ENCODE assay signal across 1 cellular context in genomic region chr1:25019351-25020172, GRCh38.
TF ChIP-seq lines count a peak whose summit lies in the region.

No MANE protein-coding gene starts in this region.

TF ChIP-seq in HEK293, 187 proteins besides CTCF, POLR2A, EP300 and RAD21 (continued from another document):
- TF ChIP-seq ZNF513 (tag by site-specific recombination; IDR thresholded peaks at IDR 0.05), result no peak
- no peak for TF ChIP-seq SP7 (tag by site-specific recombination; IDR thresholded peaks at IDR 0.05)
- TF ChIP-seq GLIS2 (tag by site-specific recombination; IDR thresholded peaks at IDR 0.05), result no peak
- no peak for TF ChIP-seq ZBTB49 (tag by site-specific recombination; IDR thresholded peaks at IDR 0.05; ENCODE audit: low read depth)
- TF ChIP-seq ZBTB17 (tag by site-specific recombination; IDR thresholded peaks at IDR 0.05), result no peak
- no peak for TF ChIP-seq ZNF837 (tag by site-specific recombination; IDR thresholded peaks at IDR 0.05)
- no peak for TF ChIP-seq ZNF274 (IDR thresholded peaks at IDR 0.05; ENCODE audit: low read length)
- 0 out of 2 replicates have a peak, but pooled peaks have one; percentile 8 for TF ChIP-seq ZNF274 (tag by site-specific recombination; IDR thresholded peaks at IDR 0.05; ENCODE audit: borderline replicate concordance)
- TF ChIP-seq ZNF266 (tag by site-specific recombination; IDR thresholded peaks at IDR 0.05; ENCODE audit: low read depth), result no peak
- TF ChIP-seq ZNF202 (tag by site-specific recombination; IDR thresholded peaks at IDR 0.05; ENCODE audit: borderline replicate concordance), result no peak
- TF ChIP-seq TCF7L2 (IDR thresholded peaks at IDR 0.05; ENCODE audit: borderline replicate concordance, low read depth, low read length), result no peak
- TF ChIP-seq ZBTB8A (tag by site-specific recombination; IDR thresholded peaks at IDR 0.05), result no peak
- no peak for TF ChIP-seq WT1 (tag by site-specific recombination; IDR thresholded peaks at IDR 0.05)
- TF ChIP-seq PRDM4 (tag by site-specific recombination; IDR thresholded peaks at IDR 0.05), result no peak
- no peak for TF ChIP-seq ZNF521 (tag by site-specific recombination; IDR thresholded peaks at IDR 0.05)
- peak; percentile 82 for TF ChIP-seq INSM2 (tag by site-specific recombination; IDR thresholded peaks at IDR 0.05)
- no peak for TF ChIP-seq ZNF366 (tag by site-specific recombination; conservative IDR thresholded peaks at IDR 0.05)
- TF ChIP-seq ZSCAN30 (tag by site-specific recombination; IDR thresholded peaks at IDR 0.05), result no peak
- no peak for TF ChIP-seq ZNF37A (tag by site-specific recombination; IDR thresholded peaks at IDR 0.05)
- TF ChIP-seq ZFHX2 (tag by site-specific recombination; conservative IDR thresholded peaks at IDR 0.05), result 0 out of 2 replicates have a peak, but pooled peaks have one; percentile 24
- TF ChIP-seq ZNF510 (tag by site-specific recombination; IDR thresholded peaks at IDR 0.05; ENCODE audit: insufficient replicate concordance), result no peak
- no peak for TF ChIP-seq MZF1 (tag by site-specific recombination; IDR thresholded peaks at IDR 0.05; ENCODE audit: borderline replicate concordance)
- TF ChIP-seq ZFP37 (tag by site-specific recombination; IDR thresholded peaks at IDR 0.05), result no peak
- TF ChIP-seq ZNF501 (tag by site-specific recombination; IDR thresholded peaks at IDR 0.05), result no peak
- no peak for TF ChIP-seq RBAK (tag by site-specific recombination; IDR thresholded peaks at IDR 0.05)
- TF ChIP-seq ZEB2 (tag by site-specific recombination; IDR thresholded peaks at IDR 0.05), result 0 out of 2 replicates have a peak, but pooled peaks have one; percentile 26
- no peak for TF ChIP-seq ZBTB20 (tag by site-specific recombination; IDR thresholded peaks at IDR 0.05)
- TF ChIP-seq ZBTB10 (tag by site-specific recombination; IDR thresholded peaks at IDR 0.05), result no peak
- TF ChIP-seq ZNF404 (tag by site-specific recombination; IDR thresholded peaks at IDR 0.05), result no peak
- no peak for TF ChIP-seq ZNF362 (tag by site-specific recombination; IDR thresholded peaks at IDR 0.05)
- no peak for TF ChIP-seq ZNF248 (tag by site-specific recombination; IDR thresholded peaks at IDR 0.05)
- TF ChIP-seq ZNF791 (tag by site-specific recombination; IDR thresholded peaks at IDR 0.05), result no peak
- TF ChIP-seq BCL11A (tag by site-specific recombination; IDR thresholded peaks at IDR 0.05; ENCODE audit: low read depth), result no peak
- TF ChIP-seq, protein P1, sequence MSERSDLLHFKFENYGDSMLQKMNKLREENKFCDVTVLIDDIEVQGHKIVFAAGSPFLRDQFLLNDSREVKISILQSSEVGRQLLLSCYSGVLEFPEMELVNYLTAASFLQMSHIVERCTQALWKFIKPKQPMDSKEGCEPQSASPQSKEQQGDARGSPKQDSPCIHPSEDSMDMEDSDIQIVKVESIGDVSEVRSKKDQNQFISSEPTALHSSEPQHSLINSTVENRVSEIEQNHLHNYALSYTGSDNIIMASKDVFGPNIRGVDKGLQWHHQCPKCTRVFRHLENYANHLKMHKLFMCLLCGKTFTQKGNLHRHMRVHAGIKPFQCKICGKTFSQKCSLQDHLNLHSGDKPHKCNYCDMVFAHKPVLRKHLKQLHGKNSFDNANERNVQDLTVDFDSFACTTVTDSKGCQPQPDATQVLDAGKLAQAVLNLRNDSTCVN (tag by site-specific recombination; optimal IDR thresholded peaks at IDR 0.05), result peak; percentile 24
- TF ChIP-seq ZNF18 (tag by site-specific recombination; IDR thresholded peaks at IDR 0.05), result peak; percentile 76
- TF ChIP-seq, protein P2, sequence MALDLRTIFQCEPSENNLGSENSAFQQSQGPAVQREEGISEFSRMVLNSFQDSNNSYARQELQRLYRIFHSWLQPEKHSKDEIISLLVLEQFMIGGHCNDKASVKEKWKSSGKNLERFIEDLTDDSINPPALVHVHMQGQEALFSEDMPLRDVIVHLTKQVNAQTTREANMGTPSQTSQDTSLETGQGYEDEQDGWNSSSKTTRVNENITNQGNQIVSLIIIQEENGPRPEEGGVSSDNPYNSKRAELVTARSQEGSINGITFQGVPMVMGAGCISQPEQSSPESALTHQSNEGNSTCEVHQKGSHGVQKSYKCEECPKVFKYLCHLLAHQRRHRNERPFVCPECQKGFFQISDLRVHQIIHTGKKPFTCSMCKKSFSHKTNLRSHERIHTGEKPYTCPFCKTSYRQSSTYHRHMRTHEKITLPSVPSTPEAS (tag by site-specific recombination; IDR thresholded peaks at IDR 0.05), result peak; percentile 93
